Comparison of ENCODE assay signal across 8 cellular contexts in the genomic region with DNA sequence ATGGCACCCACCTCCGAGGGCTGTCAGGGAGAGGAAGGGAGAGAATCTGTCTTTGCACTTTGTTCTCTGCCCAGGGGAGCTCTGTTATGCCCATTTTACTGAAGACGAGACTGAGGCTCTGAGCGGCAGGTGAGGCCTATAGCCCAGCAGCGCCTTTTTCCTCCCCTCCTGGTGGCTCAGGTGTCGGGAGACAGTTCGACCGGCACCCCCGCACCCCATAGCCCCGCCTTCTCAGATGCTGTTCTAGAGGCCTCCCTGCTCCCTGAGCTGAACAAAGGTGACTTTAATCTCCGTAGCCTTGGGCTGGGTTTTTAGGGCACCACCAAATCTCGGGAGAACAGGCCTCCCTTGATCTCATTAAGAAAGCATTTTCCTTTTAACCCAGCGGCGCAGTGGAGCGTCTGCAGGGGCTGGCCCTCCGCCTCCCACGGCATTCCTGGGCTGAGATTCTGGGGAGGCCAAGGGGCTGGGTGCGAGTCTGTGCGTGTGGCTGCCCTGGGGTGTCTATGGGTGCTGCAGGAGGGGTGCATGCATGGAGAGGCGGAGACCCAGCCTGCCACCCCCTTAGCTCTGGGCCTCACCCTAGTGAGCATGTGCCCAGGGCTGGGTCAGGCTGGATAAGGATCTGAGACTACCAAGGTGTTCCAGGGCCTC. TPM values are rescaled to one million over a fixed set of nuclear protein-coding genes. Genes with fewer than 3 reads are reported as not detected.
DNase-seq lines count a peak whose midpoint lies in the region; ATAC-seq and TF ChIP-seq lines count a peak whose summit lies in the region.

No MANE protein-coding gene starts in this region.

- no peak for DNase-seq in DND-41
- peak; percentile 55 for DNase-seq in NCI-H2171 (lab: John Stamatoyannopoulos, UW)
- peak; percentile 98 for DNase-seq in mammary epithelial cell
- DNase-seq in vagina (ENCODE audit: extremely low spot score in 2 of 2): no peak

- CTCF ChIA-PET in mammary epithelial cell (lab: Charles Lee; ENCODE audit: low non-redundant PET): interaction anchor here (0.8 kb wide), 1 partner anchor 1858 kb away, joined by 8 read pairs; no protein-coding TSS in a partner anchor

- WGBS in mammary epithelial cell (ENCODE audit: low coverage, missing lambda C conversion rate): 0% methylated on average over 15 of the region's 19 CpGs
- WGBS in mesodermal cell (ENCODE audit: insufficient coverage in 2 of 2), 2 experiments: 44 to 45% methylated on average over 18 to 19 of the region's 19 CpGs

- peak overlapping the region; percentile 53 for H3K4me2 ChIP-seq in DND-41 (ENCODE audit: insufficient read depth, low read length)
- peak overlapping the region; percentile 93 for H3K4me2 ChIP-seq in mammary epithelial cell (ENCODE audit: insufficient read depth, low read depth, low read length)

- H3K27ac ChIP-seq in DND-41 (ENCODE audit: low read length) (peak overlapping the region; percentile 47), mammary epithelial cell (ENCODE audit: insufficient read depth, low read depth, low read length) (peak overlapping the region; percentile 82), mesodermal cell (ENCODE audit: low read depth, low read length, severe bottlenecking) (no peak overlapping the region), vagina (peak overlapping the region; percentile 73)

- no peak overlapping the region; a peak in 1 of 4 replicates for H3K4me3 ChIP-seq in DND-41 (ENCODE audit: low read depth in 1 of 2, low read length in 2 of 2)
- peak overlapping the region; percentile 24 to 79 (median 77) for H3K4me3 ChIP-seq in mammary epithelial cell (replicated peaks in 1 of 3; ENCODE audit: insufficient read depth in 1 of 3, low read depth in 2 of 3, low read length in 3 of 3)
- H3K4me3 ChIP-seq in mesodermal cell (ENCODE audit: extremely low read depth, insufficient read depth, low read length, poor library complexity, severe bottlenecking): peak overlapping the region; percentile 58
- peak overlapping the region; percentile 59 to 81 for H3K4me3 ChIP-seq in vagina

- no peak overlapping the region for H3K9ac ChIP-seq in DND-41 (ENCODE audit: low read depth, low read length)
- H3K9ac ChIP-seq in mammary epithelial cell (ENCODE audit: insufficient read depth, low read length): peak overlapping the region; percentile 59

- no peaks in the 10 kb centered on the region for H3K36me3 ChIP-seq in DND-41 (ENCODE audit: insufficient read depth, low read length)
- H3K36me3 ChIP-seq in mammary epithelial cell (ENCODE audit: insufficient read depth, low read length): no peaks in the 10 kb centered on the region
- H3K36me3 ChIP-seq in mesodermal cell (ENCODE audit: control insufficient read depth, insufficient read depth, low read length): peaks cover 22% of the 10 kb centered on the region
- no peaks in the 10 kb centered on the region for H3K36me3 ChIP-seq in vagina

- no peak overlapping the region for H2AFZ ChIP-seq in DND-41 (ENCODE audit: low read depth, low read length)
- peak overlapping the region; percentile 59 for H2AFZ ChIP-seq in mammary epithelial cell (ENCODE audit: low read depth, low read length)

- peaks cover 39% of the 10 kb centered on the region for H3K4me1 ChIP-seq in DND-41 (ENCODE audit: insufficient read depth, low read length)
- H3K4me1 ChIP-seq in mammary epithelial cell (ENCODE audit: insufficient read depth, low read length): peaks cover 68% of the 10 kb centered on the region
- peaks cover 44% of the 10 kb centered on the region for H3K4me1 ChIP-seq in mesodermal cell (ENCODE audit: control insufficient read depth, insufficient read depth, low read length, poor library complexity, severe bottlenecking)
- peaks cover 90% of the 10 kb centered on the region for H3K4me1 ChIP-seq in vagina

- intact Hi-C loops in mammary epithelial cell (cut with micrococcal nuclease): loop anchor here (1.0 to 5.0 kb wide), 3 partner anchors 32 to 109 kb away; partner anchors contain the start of genes BRAT1 and TTYH3
- intact Hi-C loops in vagina (cut with DNase I): no loop called here

- H4K20me1 ChIP-seq in DND-41 (ENCODE audit: insufficient read depth, low read length) (peaks cover 19% of the 10 kb centered on the region), mammary epithelial cell (ENCODE audit: insufficient read depth, low read length) (no peaks in the 10 kb centered on the region)

- H3K9me3 ChIP-seq in DND-41 (ENCODE audit: insufficient read depth, low read length, severe bottlenecking) (no peaks in the 10 kb centered on the region), mammary epithelial cell (replicated peaks; ENCODE audit: insufficient read depth, low read length) (no peaks in the 10 kb centered on the region), mesodermal cell (ENCODE audit: control insufficient read depth, low read length) (no peaks in the 10 kb centered on the region), vagina (no peaks in the 10 kb centered on the region)

- no peak for ATAC-seq in DND-41 (ENCODE audit: insufficient read depth, low read depth)
- no peak for ATAC-seq in HG02623 (IDR thresholded peaks at IDR 0.05; ENCODE audit: unreplicated experiment)
- no peak for ATAC-seq in GM19467 (IDR thresholded peaks at IDR 0.05; ENCODE audit: unreplicated experiment)
- ATAC-seq in HG02840 (IDR thresholded peaks at IDR 0.05; ENCODE audit: low FRiP score, unreplicated experiment): no peak

- no peak for TF ChIP-seq POLR2A in vagina (IDR thresholded peaks at IDR 0.05)

- TSS peak; percentile 46 for BruUV-seq in mammary epithelial cell (replicated peaks; lab: Mats Ljungman, UMichigan)

- in situ Hi-C loops in mammary epithelial cell (cut with MboI; ENCODE audit: low sequenced_read_pairs in 2 of 2): no loop called here

- no peak for TF ChIP-seq CTCF in DND-41 (IDR thresholded peaks at IDR 0.05; ENCODE audit: borderline replicate concordance, extremely low read depth, low read length, poor library complexity, severe bottlenecking)
- TF ChIP-seq CTCF in mammary epithelial cell (conservative IDR thresholded peaks at IDR 0.05 in 1 of 2, IDR thresholded peaks at IDR 0.05 in 1 of 2; ENCODE audit: extremely low read depth in 1 of 2, insufficient read depth in 1 of 2, low read depth in 1 of 2, low read length in 2 of 2): no peak
- TF ChIP-seq CTCF in vagina (IDR thresholded peaks at IDR 0.05): no peak

- H3K79me2 ChIP-seq in DND-41 (ENCODE audit: insufficient read depth, low read length) (no peaks in the 10 kb centered on the region), mammary epithelial cell (ENCODE audit: insufficient read depth, low read length) (peaks cover 37% of the 10 kb centered on the region)

- dilution Hi-C loops in mammary epithelial cell (cut with HindIII; ENCODE audit: low sequenced_read_pairs): no loop called here

- H3K27me3 ChIP-seq in DND-41 (ENCODE audit: insufficient read depth, low read length, poor library complexity): peaks cover 8% of the 10 kb centered on the region
- H3K27me3 ChIP-seq in mammary epithelial cell (ENCODE audit: insufficient read depth, low read length): no peaks in the 10 kb centered on the region
- no peaks in the 10 kb centered on the region for H3K27me3 ChIP-seq in vagina

RNA-seq across cellular contexts. Expression of gene LFNG, which starts 3.3 kb away (rescaled TPM):
- total RNA-seq in mammary epithelial cell (100 to 1,000 TPM in 1 of 2 donors, 10 to 100 TPM in 1; 29.7 to 105 TPM), vagina (36.8 TPM)
- polyA plus RNA-seq in mammary epithelial cell: 35.5 TPM
- 15.9 TPM for polyA minus RNA-seq in mammary epithelial cell
- 20.5 TPM for polyA plus RNA-seq in mesodermal cell (2013, experiment 1 of 2)
- 13.8 TPM for polyA plus RNA-seq in mesodermal cell (2013, experiment 2 of 2)

RNA-seq across cellular contexts. Expression of gene BRAT1, which starts 32.4 kb away (rescaled TPM):
- total RNA-seq in mammary epithelial cell (10 to 100 TPM; 20.5 to 25.3 TPM), vagina (66.0 TPM)
- polyA plus RNA-seq in mammary epithelial cell: 15.3 TPM
- polyA minus RNA-seq in mammary epithelial cell: 20.8 TPM
- polyA plus RNA-seq in mesodermal cell (2013, experiment 1 of 2): 30.2 TPM
- 23.1 TPM for polyA plus RNA-seq in mesodermal cell (2013, experiment 2 of 2)

RNA-seq across cellular contexts. Expression of gene IQCE, which starts 35.9 kb away (rescaled TPM):
- 10 to 100 TPM; 13.3 to 15.1 TPM for total RNA-seq in mammary epithelial cell
- polyA plus RNA-seq in mammary epithelial cell: 5.4 TPM
- 6.2 TPM for polyA minus RNA-seq in mammary epithelial cell
- polyA plus RNA-seq in mesodermal cell (2013, experiment 1 of 2): 9.3 TPM
- polyA plus RNA-seq in mesodermal cell (2013, experiment 2 of 2): 9.6 TPM
- total RNA-seq in vagina: 5.2 TPM

RNA-seq across cellular contexts. Expression of gene GRIFIN, which starts 46.7 kb away (rescaled TPM):
- not detected for total RNA-seq in mammary epithelial cell
- polyA plus RNA-seq in mammary epithelial cell: not detected
- polyA minus RNA-seq in mammary epithelial cell: not detected
- not detected for polyA plus RNA-seq in mesodermal cell (2013, experiment 1 of 2)
- polyA plus RNA-seq in mesodermal cell (2013, experiment 2 of 2): not detected
- not detected for total RNA-seq in vagina

Comparison
In these comparisons a context has a peak if more than half of its experiments do, and no peak if none do; other contexts are left out.
1. DNase-seq: peak in NCI-H2171 (single experiment) and mammary epithelial cell (single experiment); none in DND-41 (single experiment) and vagina (0 of 2).
2. H3K4me3 ChIP-seq: peak in mammary epithelial cell (3 of 3), mesodermal cell (single experiment) and vagina (2 of 2); none in DND-41 (0 of 2).